Comparison of ENCODE assay signal across 7 cellular contexts in genomic region chr15:22502272-22502671, GRCh38. TPM values are rescaled to one million over a fixed set of nuclear protein-coding genes. Genes with fewer than 3 reads are reported as not detected.
"Had no signal": no experiment of that assay in that cellular context is flagged by ENCODE, and none has a peak within 500 bp of the region (broad histone marks: within the 10 kb centered on the region; RNA-seq: fewer than 3 reads in every experiment).

No MANE protein-coding gene starts in this region.

RNA-seq across cellular contexts. Expression of gene GOLGA6L22, which starts 43.6 kb away (rescaled TPM):
- total RNA-seq: GM23248, GM23338, H1, H4, H7, H9, HFFc6 had no signal
- polyA plus RNA-seq: GM23248, GM23338, H1 had no signal
